In the genomic region with DNA sequence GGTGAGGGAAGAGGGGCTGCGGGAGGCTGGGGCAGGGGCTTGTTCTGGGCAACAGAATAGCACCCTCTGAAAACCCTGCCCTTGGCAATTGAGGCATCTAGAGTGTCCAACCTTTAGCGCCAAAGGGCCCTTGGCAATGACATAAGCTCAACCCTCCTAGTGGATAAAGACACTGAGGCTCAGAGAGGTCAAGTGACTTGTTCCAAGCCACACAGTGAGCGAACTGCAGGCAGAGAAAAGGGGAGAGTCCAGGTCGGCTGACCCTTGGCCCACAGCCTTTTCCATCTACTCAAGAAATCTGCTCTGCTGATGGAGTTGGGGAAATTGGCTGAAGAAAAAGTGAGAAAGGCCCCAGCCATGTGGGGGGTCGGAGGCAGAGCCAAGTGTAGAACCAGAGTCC, we compare ENCODE assay signal across 16 cellular contexts.
"Had no signal": no experiment of that assay in that cellular context is flagged by ENCODE, and none has a peak within 500 bp of the region (broad histone marks: within the 10 kb centered on the region; RNA-seq: fewer than 3 reads in every experiment).

No MANE protein-coding gene starts in this region.

- DNase-seq: activated CD4-positive, alpha-beta T cell treated with anti-CD3 and anti-CD28 coated beads for 1 hour; activated CD4-positive, alpha-beta T cell treated with anti-CD3 and anti-CD28 coated beads, Interleukin-2, amount 50 U/mL, for 48 hours; activated CD8-positive, alpha-beta memory T cell treated with anti-CD3 and anti-CD28 coated beads, Interleukin-2, amount 50 U/mL, for 4 hours; activated naive CD4-positive, alpha-beta T cell; caudate nucleus; endodermal cell; mesendoderm; stimulated activated CD4-positive, alpha-beta T cell treated with anti-CD3 and anti-CD28 coated beads, Interleukin-4, amount 100 ng/mL, for 1 hour; stimulated activated CD8-positive, alpha-beta memory T cell treated with anti-CD3 and anti-CD28 coated beads, Interleukin-4, amount 100 ng/mL, for 48 hours; stimulated activated naive CD8-positive, alpha-beta T cell treated with anti-CD3 and anti-CD28 coated beads, Interleukin-15, Interleukin-2, amounts not matched to agents 100 U/mL and 50 U/mL, for 24 hours; T-helper 9 cell had no signal

- H3K9me3 ChIP-seq: right atrium auricular region, thoracic aorta had no signal

- H3K27me3 ChIP-seq: foreskin keratinocyte, right atrium auricular region had no signal

- H3K36me3 ChIP-seq: neural progenitor cell, right atrium auricular region, thoracic aorta had no signal

- H2AFZ ChIP-seq: neural progenitor cell, parathyroid adenoma had no signal

- H3K79me2 ChIP-seq: parathyroid adenoma had no signal

- H3K4me2 ChIP-seq: neural progenitor cell had no signal

- H3K9ac ChIP-seq: neural progenitor cell, parathyroid adenoma had no signal

- ATAC-seq: stimulated activated naive CD8-positive, alpha-beta T cell treated with anti-CD3 and anti-CD28 coated beads, Interleukin-15, Interleukin-2, amounts not matched to agents 100 U/mL and 50 U/mL, for 24 hours had no signal

- H3K4me3 ChIP-seq: neural progenitor cell, right atrium auricular region, thoracic aorta had no signal

- H3K27ac ChIP-seq: foreskin keratinocyte, neural progenitor cell, parathyroid adenoma, right atrium auricular region, thoracic aorta had no signal

- H3K9me3 Mint-ChIP-seq: endodermal cell, neural progenitor cell had no signal

- H3K27ac Mint-ChIP-seq: endodermal cell, neural progenitor cell had no signal

- H3K4me3 Mint-ChIP-seq: neural progenitor cell had no signal
